Comparison of ENCODE assay signal across 8 cellular contexts in genomic region chr15:45457641-45458539, GRCh38.
DNase-seq lines count a peak whose midpoint lies in the region; ATAC-seq, FAIRE-seq and TF ChIP-seq lines count a peak whose summit lies in the region.

No MANE protein-coding gene starts in this region.

- 1% methylated on average over 17 of the region's 17 CpGs for WGBS in GM23248 (ENCODE audit: low coverage in 1 of 2, low lambda C conversion rate in 2 of 2, missing lambda C conversion rate in 2 of 2), 2 experiments

- H3K27me3 ChIP-seq in GM23248 (replicated peaks; ENCODE audit: insufficient read depth) (no peaks in the 10 kb centered on the region), RWPE2 (ENCODE audit: insufficient read depth, poor library complexity, severe bottlenecking) (no peaks in the 10 kb centered on the region), thoracic aorta (replicated peaks; ENCODE audit: insufficient read depth) (no peaks in the 10 kb centered on the region)

- peak overlapping the region; percentile 98 for H3K27ac ChIP-seq in GM23248
- peak overlapping the region; percentile 82 for H3K27ac ChIP-seq in RWPE2 (ENCODE audit: poor library complexity, severe bottlenecking)
- H3K27ac ChIP-seq in thoracic aorta, result peak overlapping the region; percentile 69 to 71

- H3K36me3 ChIP-seq in GM23248 (ENCODE audit: low read depth) (no peaks in the 10 kb centered on the region), RWPE2 (ENCODE audit: low read depth) (no peaks in the 10 kb centered on the region), thoracic aorta (no peaks in the 10 kb centered on the region)

- no peaks in the 10 kb centered on the region for H3K9me2 ChIP-seq in GM23248 (ENCODE audit: insufficient read depth)

- DNase-seq in DMS153 treated with DMSO at 0.1 percent for 48 hours (lab: John Stamatoyannopoulos, UW; ENCODE audit: unreplicated experiment), result peak; percentile 48
- DNase-seq in GM23248, result peak; percentile 77
- DNase-seq in RWPE2 (ENCODE audit: low spot score), result no peak
- peak; percentile 74 for DNase-seq in activated gamma-delta T cell treated with anti-CD3 and anti-CD28 coated beads, Interleukin-2, amount 50 U/mL, for 16 hours (ENCODE audit: low read depth)
- DNase-seq in frontal cortex (ENCODE audit: low spot score in 2 of 2), result peak; percentile 74 to 78
- DNase-seq in nucleus accumbens (lab: John Stamatoyannopoulos, UW), result peak in 49 of 56 donors; percentile 4 to 85 (median 46)
- DNase-seq in thoracic aorta (ENCODE audit: low spot score), result peak; percentile 55

- no peaks in the 10 kb centered on the region for H3K79me2 ChIP-seq in GM23248 (ENCODE audit: insufficient read depth)

- peaks cover 23% of the 10 kb centered on the region for H3F3A ChIP-seq in GM23248 (ENCODE audit: insufficient read depth)

- H3K4me1 ChIP-seq in GM23248 (ENCODE audit: insufficient read depth) (peaks cover 32% of the 10 kb centered on the region), RWPE2 (ENCODE audit: insufficient read depth, poor library complexity, severe bottlenecking) (peaks cover 38% of the 10 kb centered on the region), thoracic aorta (ENCODE audit: control insufficient read depth in 1 of 2, low read depth in 2 of 2) (peaks cover 3 to 6% of the 10 kb centered on the region in 2 donors)

- peak overlapping the region; percentile 70 for H3K9ac ChIP-seq in GM23248

- peak overlapping the region; percentile 99 for H3K4me2 ChIP-seq in GM23248 (ENCODE audit: unreplicated experiment)

- H4K20me1 ChIP-seq in GM23248 (ENCODE audit: insufficient read depth), result no peaks in the 10 kb centered on the region

- peak; percentile 41 for ATAC-seq in RWPE2 (ENCODE audit: low read depth)
- ATAC-seq in thoracic aorta (ENCODE audit: insufficient number of reproducible peaks, low FRiP score, low read depth), result peak; percentile 86

- in situ Hi-C loops in GM23248 (cut with MboI), result loop anchor here (5.0 kb wide), 1 partner anchor 154 kb away; no protein-coding TSS in a partner anchor

- TF ChIP-seq CTCF in LNCAP (IDR thresholded peaks at IDR 0.05) (peak; percentile 76), RWPE2 (IDR thresholded peaks at IDR 0.05; ENCODE audit: poor library complexity, severe bottlenecking) (peak; percentile 99), thoracic aorta (IDR thresholded peaks at IDR 0.05) (peak; percentile 83)

- no peak for FAIRE-seq in frontal cortex (lab: Jason Lieb, UNC)

- H3K9me3 ChIP-seq in GM23248 (ENCODE audit: low read depth), result no peaks in the 10 kb centered on the region
- no peaks in the 10 kb centered on the region for H3K9me3 ChIP-seq in RWPE2 (ENCODE audit: severe bottlenecking)
- no peaks in the 10 kb centered on the region for H3K9me3 ChIP-seq in thoracic aorta

- peak overlapping the region; percentile 87 for H2AFZ ChIP-seq in GM23248

- H3K4me3 ChIP-seq in GM23248 (peak overlapping the region; percentile 70), RWPE2 (ENCODE audit: severe bottlenecking) (peak overlapping the region; percentile 19), thoracic aorta (peak overlapping the region; percentile 68)

Comparison
In these comparisons a context has a peak if more than half of its experiments do, and no peak if none do; other contexts are left out.
1. H3K4me3 ChIP-seq: peak in every context shown above with its lines; median percentile 70 in GM23248; 68 in thoracic aorta; 19 in RWPE2.